Comparison of ENCODE assay signal across 18 cellular contexts in the genomic region with DNA sequence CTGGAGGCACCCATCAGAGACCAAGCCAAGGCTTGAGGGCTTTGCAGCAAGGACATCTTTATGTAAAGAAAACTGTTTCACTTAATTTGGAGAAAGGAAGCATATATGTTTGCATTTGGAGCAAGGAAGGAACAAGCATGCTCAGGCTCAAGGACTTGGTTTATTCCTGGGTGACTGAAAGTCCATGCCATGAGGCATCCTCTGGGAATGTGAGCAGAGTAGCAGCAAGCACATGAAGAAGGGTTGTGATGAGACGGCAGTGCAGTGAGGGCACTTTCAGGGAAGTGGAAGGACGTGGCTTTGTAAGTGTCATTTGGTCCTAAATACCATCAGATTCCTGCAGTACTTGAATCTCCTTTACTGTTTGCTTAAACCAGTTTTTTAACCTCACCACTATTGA.
DNase-seq lines count a peak whose midpoint lies in the region; ATAC-seq and TF ChIP-seq lines count a peak whose summit lies in the region.
"Had no signal": no experiment of that assay in that cellular context is flagged by ENCODE, and none has a peak within 500 bp of the region (broad histone marks: within the 10 kb centered on the region; RNA-seq: fewer than 3 reads in every experiment).

No MANE protein-coding gene starts in this region.

- no peak overlapping the region for H3K27ac ChIP-seq in brain microvascular endothelial cell

- CTCF ChIA-PET in AG04449 (lab: Yijun Ruan, JAX): interaction anchor here (1.3 to 1.7 kb wide), 3 partner anchors 22 to 101 kb away, joined by 5 to 11 read pairs (median 8); no protein-coding TSS in a partner anchor

- no peaks in the 10 kb centered on the region for H3K36me3 ChIP-seq in brain microvascular endothelial cell (replicated peaks)

- in situ Hi-C loops in brain microvascular endothelial cell (cut with HindIII; ENCODE audit: low pct_ligation_motif_present, low sequenced_read_pairs): no loop called here

- no peak overlapping the region for H3K4me3 ChIP-seq in AG04449 (ENCODE audit: low read depth, low read length)
- no peak overlapping the region for H3K4me3 ChIP-seq in brain microvascular endothelial cell (ENCODE audit: low read depth, low read length)
- H3K4me3 ChIP-seq: PC-9 had no signal

- ATAC-seq in GM18505 (IDR thresholded peaks at IDR 0.05; ENCODE audit: unreplicated experiment): no peak
- ATAC-seq in HG03457 (IDR thresholded peaks at IDR 0.05; ENCODE audit: unreplicated experiment): no peak
- ATAC-seq: left cardiac atrium, sciatic nerve had no signal

- no peak for TF ChIP-seq POLR2A in GM18505 (IDR thresholded peaks at IDR 0.05; ENCODE audit: borderline replicate concordance, extremely low read depth, insufficient read depth, insufficient read length)

- TF ChIP-seq CTCF in AG04449 (IDR thresholded peaks at IDR 0.05; ENCODE audit: insufficient read depth, low read length, missing control alignments): no peak
- TF ChIP-seq CTCF in brain microvascular endothelial cell (IDR thresholded peaks at IDR 0.05; ENCODE audit: low read depth, low read length, missing control alignments): no peak

- POLR2A ChIA-PET in AG04449 (lab: Yijun Ruan, JAX): no interaction called here

- H3K27me3 ChIP-seq in brain microvascular endothelial cell (replicated peaks): no peaks in the 10 kb centered on the region

- peak; percentile 52 for DNase-seq in AG04449 (ENCODE audit: low read depth, low spot score)
- DNase-seq in GM04504 (ENCODE audit: low read depth): peak; percentile 36
- peak; percentile 63 for DNase-seq in brain microvascular endothelial cell
- DNase-seq in iris pigment epithelial cell (ENCODE audit: low read depth): peak; percentile 72
- DNase-seq in activated CD4-positive, alpha-beta T cell treated with anti-CD3 and anti-CD28 coated beads for 4 hours: no peak
- DNase-seq in activated CD8-positive, alpha-beta memory T cell treated with anti-CD3 and anti-CD28 coated beads, Interleukin-2, amount 50 U/mL, for 4 hours: no peak
- DNase-seq: amygdala; erythroblast; left cardiac atrium; MV-4-11; NCI-H2029 treated with DMSO at 0.1 percent for 48 hours; NCI-H526 treated with DMSO at 0.1 percent for 48 hours; occipital lobe; PC-9; stimulated activated CD4-positive, alpha-beta T cell treated with anti-CD3 and anti-CD28 coated beads, Interleukin-2, amount 100 ng/mL, for 24 hours had no signal

Comparison
In these comparisons a context has a peak if more than half of its experiments do, and no peak if none do; other contexts are left out.
1. DNase-seq: peak in AG04449 (single experiment), GM04504 (single experiment), brain microvascular endothelial cell (single experiment) and iris pigment epithelial cell (single experiment); none in activated CD4-positive, alpha-beta T cell treated with anti-CD3 and anti-CD28 coated beads for 4 hours (0 of 2) and activated CD8-positive, alpha-beta memory T cell treated with anti-CD3 and anti-CD28 coated beads, Interleukin-2, amount 50 U/mL, for 4 hours (single experiment).